In genomic region chr7:44184221-44184873, GRCh38 we compare ENCODE assay signal across 9 cellular contexts. TPM values are rescaled to one million over a fixed set of nuclear protein-coding genes. Genes with fewer than 3 reads are reported as not detected.
DNase-seq lines count a peak whose midpoint lies in the region; ATAC-seq and TF ChIP-seq lines count a peak whose summit lies in the region.
"Had no signal": no experiment of that assay in that cellular context is flagged by ENCODE, and none has a peak within 500 bp of the region (broad histone marks: within the 10 kb centered on the region; RNA-seq: fewer than 3 reads in every experiment).

No MANE protein-coding gene starts in this region.

- no TSS peak for BruUV-seq in A673 (replicated peaks; lab: Mats Ljungman, UMichigan)

- H3K4me3 ChIP-seq in A673 (ENCODE audit: low read depth, low read length, poor library complexity, severe bottlenecking), result no peak overlapping the region
- H3K4me3 ChIP-seq in kidney epithelial cell (ENCODE audit: low read depth, low read length), result no peak overlapping the region

- CTCF ChIA-PET in A673 (lab: Charles Lee), result no interaction called here

- intact Hi-C loops in A673 (cut with micrococcal nuclease; ENCODE audit: unreplicated experiment), result no loop called here

- no peaks in the 10 kb centered on the region for H3K36me3 ChIP-seq in A673 (ENCODE audit: insufficient read depth, low read length, poor library complexity, severe bottlenecking)
- H3K36me3 ChIP-seq in kidney epithelial cell (ENCODE audit: control insufficient read depth, insufficient read depth, low read length), result no peaks in the 10 kb centered on the region

- ATAC-seq in HG02623 (IDR thresholded peaks at IDR 0.05; ENCODE audit: unreplicated experiment) (no peak), GM21528 (IDR thresholded peaks at IDR 0.05; ENCODE audit: low FRiP score, unreplicated experiment) (no peak)

- peak; percentile 19 for DNase-seq in A673 (ENCODE audit: low spot score)
- peak; percentile 71 for DNase-seq in HK-2 (ENCODE audit: unreplicated experiment)
- peak; percentile 87 for DNase-seq in amniotic epithelial cell (ENCODE audit: low read depth)
- peak; percentile 89 for DNase-seq in kidney epithelial cell (ENCODE audit: low read depth)
- no peak for DNase-seq in NCI-H2196 (lab: John Stamatoyannopoulos, UW; ENCODE audit: unreplicated experiment)
- no peak for DNase-seq in NOMO-1 (lab: John Stamatoyannopoulos, UW; ENCODE audit: unreplicated experiment in 2 of 2)
- DNase-seq: CD4-positive, alpha-beta T cell had no signal

- POLR2A ChIA-PET in A673 (lab: Charles Lee; ENCODE audit: low non-redundant PET), result no interaction called here

- H3K9me3 ChIP-seq in A673 (ENCODE audit: low read depth, low read length, poor library complexity, severe bottlenecking), result peaks cover 7% of the 10 kb centered on the region

- H3K27me3 ChIP-seq in A673 (replicated peaks; ENCODE audit: insufficient read depth, low read depth, low read length, poor library complexity) (no peaks in the 10 kb centered on the region), kidney epithelial cell (ENCODE audit: control insufficient read depth, insufficient read depth, low read length) (no peaks in the 10 kb centered on the region)

- no peak overlapping the region for H3K27ac ChIP-seq in A673 (ENCODE audit: low read depth, low read length, poor library complexity, severe bottlenecking)

- no peak for TF ChIP-seq CTCF in A673 (conservative IDR thresholded peaks at IDR 0.05; ENCODE audit: low read depth, low read length)
- TF ChIP-seq CTCF in kidney epithelial cell (IDR thresholded peaks at IDR 0.05; ENCODE audit: insufficient read depth, low read length, poor library complexity, severe bottlenecking), result no peak

- no peaks in the 10 kb centered on the region for H3K4me1 ChIP-seq in A673 (ENCODE audit: insufficient read depth, low read length, poor library complexity, severe bottlenecking)

RNA-seq across cellular contexts. Expression of gene GCK, which starts 4.9 kb away (rescaled TPM):
- total RNA-seq in A673 (2021) (not detected in 2 replicates), kidney epithelial cell (0.75 and 2.3 TPM in 2 replicates)

RNA-seq across cellular contexts. Expression of gene YKT6, which starts 16.4 kb away (rescaled TPM):
- total RNA-seq in A673 (2021), result 126 and 140 TPM in 2 replicates
- 124 and 128 TPM in 2 replicates for total RNA-seq in kidney epithelial cell

RNA-seq across cellular contexts. Expression of gene MYL7, which starts 43.2 kb away (rescaled TPM):
- not detected in 2 replicates for total RNA-seq in A673 (2021)
- 1.2 and 3.0 TPM in 2 replicates for total RNA-seq in kidney epithelial cell
- total RNA-seq: CD4-positive, alpha-beta T cell had no signal

Comparison
In these comparisons a context has a peak if more than half of its experiments do, and no peak if none do; other contexts are left out.
1. DNase-seq: peak in A673 (single experiment), HK-2 (single experiment), amniotic epithelial cell (single experiment) and kidney epithelial cell (single experiment); none in NCI-H2196 (single experiment) and NOMO-1 (0 of 2).